Comparison of ENCODE assay signal across 21 cellular contexts in the genomic region with DNA sequence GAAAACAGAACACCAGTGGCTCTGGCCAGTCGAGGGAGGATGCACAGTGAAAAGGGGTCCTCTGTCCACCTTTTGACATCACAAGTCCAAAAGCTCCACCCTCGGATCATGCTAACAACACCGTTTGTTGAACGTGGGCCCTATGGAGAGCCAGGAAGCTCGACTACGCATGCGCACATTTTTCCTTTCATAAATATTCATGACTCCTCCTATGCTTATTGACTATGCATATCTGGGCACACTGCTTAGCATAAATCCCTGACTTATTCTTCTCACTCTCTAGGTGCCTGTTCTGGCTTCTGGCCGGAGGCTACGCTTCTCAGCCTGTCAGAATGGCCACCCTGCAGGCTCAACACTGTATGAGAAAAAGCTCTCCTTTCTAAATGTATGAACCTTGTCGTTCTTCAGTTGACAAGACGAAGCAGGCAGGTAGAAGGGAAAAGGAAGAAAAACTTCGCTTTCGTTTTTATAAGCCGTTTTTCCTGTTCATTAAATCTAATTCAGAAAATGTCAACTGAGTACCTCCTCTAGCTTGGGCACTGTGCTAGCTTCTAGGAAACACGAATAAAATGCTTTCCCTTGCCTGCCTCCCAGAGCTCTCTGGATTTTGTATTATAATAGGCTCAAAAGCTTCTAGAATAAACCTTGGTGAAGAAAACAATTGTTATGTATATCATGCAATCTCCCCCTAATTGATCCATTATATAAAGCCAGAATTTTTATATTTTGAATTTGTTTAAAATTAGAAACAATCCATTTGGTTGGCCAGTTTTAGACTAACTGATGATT.
DNase-seq lines count a peak whose midpoint lies in the region; ATAC-seq, FAIRE-seq and TF ChIP-seq lines count a peak whose summit lies in the region.
"Had no signal": no experiment of that assay in that cellular context is flagged by ENCODE, and none has a peak within 500 bp of the region (broad histone marks: within the 10 kb centered on the region; RNA-seq: fewer than 3 reads in every experiment).

No MANE protein-coding gene starts in this region.

- DNase-seq in astrocyte (ENCODE audit: low read depth) (no peak), 8988T (no peak)
- no peak for DNase-seq in central memory CD4-positive, alpha-beta T cell
- no peak for DNase-seq in CD8-positive, alpha-beta T cell
- DNase-seq: ACHN; CD4-positive, alpha-beta memory T cell; DND-41; MM.1S; NCI-H1048; NCI-H1417 treated with DMSO at 0.1 percent for 48 hours; NCI-H187; NCI-H446; SHP77 treated with DMSO at 0.1 percent for 48 hours; SK-N-SH had no signal

- H2AFZ ChIP-seq in astrocyte (ENCODE audit: low read depth, low read length): peak overlapping the region; percentile 41

- H3K4me1 ChIP-seq in HUES64 (ENCODE audit: insufficient read depth, low read length) (peaks cover 16% of the 10 kb centered on the region), astrocyte (ENCODE audit: insufficient read depth, low read length) (no peaks in the 10 kb centered on the region), iPS-20b (ENCODE audit: insufficient read depth, low read length) (peaks cover 17% of the 10 kb centered on the region)
- H3K4me1 ChIP-seq in CD8-positive, alpha-beta T cell (ENCODE audit: insufficient read depth, low read length): no peaks in the 10 kb centered on the region

- H3K27ac ChIP-seq in HUES64 (ENCODE audit: low read depth, low read length) (peak overlapping the region; percentile 66; the same call in 1 of the 2 replicates), astrocyte (ENCODE audit: low read depth, low read length) (no peak overlapping the region), iPS-20b (ENCODE audit: low read length) (no peak overlapping the region)
- no peak overlapping the region for H3K27ac ChIP-seq in CD8-positive, alpha-beta T cell (ENCODE audit: low read depth, low read length)
- H3K27ac ChIP-seq: BLaER1 treated with 17β-estradiol and CSF1 and Interleukin-3, amounts not matched to agents 10 nM and 100 nM; RWPE1 had no signal

- POLR2A ChIA-PET in CD8-positive, alpha-beta T cell (lab: Charles Lee): no interaction called here

- FAIRE-seq in astrocyte (lab: Jason Lieb, UNC): no peak
- FAIRE-seq: GM12892 had no signal

- H3K4me1 Mint-ChIP-seq in astrocyte (ENCODE audit: low read depth, unreplicated experiment): no peaks in the 10 kb centered on the region
- no peaks in the 10 kb centered on the region for H3K4me1 Mint-ChIP-seq in CD8-positive, alpha-beta T cell (ENCODE audit: low read depth)
- H3K4me1 Mint-ChIP-seq: CD4-positive, alpha-beta memory T cell had no signal

- H3K27me3 ChIP-seq in HUES64 (ENCODE audit: insufficient read depth, low read length) (no peaks in the 10 kb centered on the region), astrocyte (ENCODE audit: insufficient read depth, low read length) (no peaks in the 10 kb centered on the region), iPS-20b (ENCODE audit: insufficient read depth, low read length) (peaks cover 9% of the 10 kb centered on the region; the same call in 1 of the 2 replicates)
- no peaks in the 10 kb centered on the region for H3K27me3 ChIP-seq in CD8-positive, alpha-beta T cell (ENCODE audit: insufficient read depth, low read length)
- H3K27me3 ChIP-seq: BLaER1 treated with 17β-estradiol and CSF1 and Interleukin-3, amounts not matched to agents 10 nM and 100 nM had no signal

- peaks cover 14% of the 10 kb centered on the region for H3K27me3 Mint-ChIP-seq in astrocyte (ENCODE audit: low read depth, unreplicated experiment)
- H3K27me3 Mint-ChIP-seq in CD8-positive, alpha-beta T cell (ENCODE audit: low read depth): peaks cover 17% of the 10 kb centered on the region

- no peak overlapping the region for H3K27ac Mint-ChIP-seq in astrocyte (ENCODE audit: unreplicated experiment)
- H3K27ac Mint-ChIP-seq in CD8-positive, alpha-beta T cell: no peak overlapping the region
- H3K27ac Mint-ChIP-seq: CD4-positive, alpha-beta memory T cell had no signal

- H3K9me3 ChIP-seq in HUES64 (ENCODE audit: insufficient read depth, low read depth, low read length): no peaks in the 10 kb centered on the region
- no peaks in the 10 kb centered on the region for H3K9me3 ChIP-seq in astrocyte (ENCODE audit: insufficient read depth, low read depth, low read length)
- H3K9me3 ChIP-seq in iPS-20b (ENCODE audit: insufficient read depth, low read depth, low read length): no peaks in the 10 kb centered on the region
- H3K9me3 ChIP-seq in CD8-positive, alpha-beta T cell (ENCODE audit: low read length): no peaks in the 10 kb centered on the region
- H3K9me3 ChIP-seq: SK-N-SH had no signal

- no peaks in the 10 kb centered on the region for H3K36me3 ChIP-seq in HUES64 (ENCODE audit: insufficient read depth, low read length)
- H3K36me3 ChIP-seq in astrocyte (ENCODE audit: insufficient read depth, low read length): no peaks in the 10 kb centered on the region
- no peaks in the 10 kb centered on the region for H3K36me3 ChIP-seq in iPS-20b (ENCODE audit: insufficient read depth, low read depth, low read length)
- H3K36me3 ChIP-seq in CD8-positive, alpha-beta T cell (ENCODE audit: insufficient read depth, low read length): no peaks in the 10 kb centered on the region
- H3K36me3 ChIP-seq: BLaER1 treated with 17β-estradiol and CSF1 and Interleukin-3, amounts not matched to agents 10 nM and 100 nM had no signal

- TF ChIP-seq CTCF in astrocyte (IDR thresholded peaks at IDR 0.05; ENCODE audit: insufficient read depth, low read depth, low read length): no peak
- TF ChIP-seq CTCF in CD8-positive, alpha-beta T cell (IDR thresholded peaks at IDR 0.05): no peak

- peaks cover 2% of the 10 kb centered on the region for H3K9me3 Mint-ChIP-seq in astrocyte (ENCODE audit: unreplicated experiment)
- H3K9me3 Mint-ChIP-seq in CD8-positive, alpha-beta T cell: no peaks in the 10 kb centered on the region

- H3K36me3 Mint-ChIP-seq in astrocyte (ENCODE audit: low read depth, unreplicated experiment): no peaks in the 10 kb centered on the region
- H3K36me3 Mint-ChIP-seq in CD8-positive, alpha-beta T cell: no peaks in the 10 kb centered on the region
- H3K36me3 Mint-ChIP-seq: CD4-positive, alpha-beta memory T cell had no signal

- H3K9ac ChIP-seq in HUES64 (ENCODE audit: low read depth, low read length): no peak overlapping the region
- no peak overlapping the region for H3K9ac ChIP-seq in astrocyte (ENCODE audit: low read length)
- H3K9ac ChIP-seq in iPS-20b (ENCODE audit: low read depth, low read length): no peak overlapping the region
- H3K9ac ChIP-seq: BLaER1 treated with 17β-estradiol and CSF1 and Interleukin-3, amounts not matched to agents 10 nM and 100 nM; SK-N-SH had no signal

- CTCF ChIA-PET in CD8-positive, alpha-beta T cell (lab: Charles Lee): interaction anchor here (0.6 kb wide), 1 partner anchor 371 kb away, joined by 3 read pairs; no protein-coding TSS in a partner anchor

- H3K4me3 Mint-ChIP-seq in astrocyte (ENCODE audit: unreplicated experiment): no peak overlapping the region
- no peak overlapping the region for H3K4me3 Mint-ChIP-seq in CD8-positive, alpha-beta T cell
- H3K4me3 Mint-ChIP-seq: CD4-positive, alpha-beta memory T cell had no signal

- H4K20me1 ChIP-seq in astrocyte (ENCODE audit: insufficient read depth, low read length): no peaks in the 10 kb centered on the region
- H4K20me1 ChIP-seq: BLaER1 treated with 17β-estradiol and CSF1 and Interleukin-3, amounts not matched to agents 10 nM and 100 nM had no signal

- WGBS in HUES64: 62% methylated on average over 15 of the region's 15 CpGs

- no peaks in the 10 kb centered on the region for H3K79me2 ChIP-seq in astrocyte (ENCODE audit: insufficient read depth, low read length)

- intact Hi-C loops in CD8-positive, alpha-beta T cell (cut with DNase I, micrococcal nuclease): no loop called here

- peak overlapping the region; percentile 7; the same call in 1 of the 2 replicates for H3K4me3 ChIP-seq in HUES64 (ENCODE audit: low read length)
- no peak overlapping the region for H3K4me3 ChIP-seq in astrocyte (ENCODE audit: insufficient read depth, low read depth, low read length)
- peak overlapping the region; percentile 34; the same call in 1 of the 2 replicates for H3K4me3 ChIP-seq in iPS-20b (ENCODE audit: low read length)
- H3K4me3 ChIP-seq in CD8-positive, alpha-beta T cell (ENCODE audit: low read depth, low read length): no peak overlapping the region
- H3K4me3 ChIP-seq: BLaER1 treated with 17β-estradiol and CSF1 and Interleukin-3, amounts not matched to agents 10 nM and 100 nM had no signal

- peak overlapping the region; percentile 39 for H3K4me2 ChIP-seq in astrocyte (ENCODE audit: low read length)
- H3K4me2 ChIP-seq: SK-N-SH had no signal

- ATAC-seq in CD8-positive, alpha-beta T cell: no peak
- ATAC-seq in HG02884 (IDR thresholded peaks at IDR 0.05; ENCODE audit: unreplicated experiment): no peak
- ATAC-seq: HCT116 had no signal

Comparison
In these comparisons a context has a peak if more than half of its experiments do, and no peak if none do; other contexts are left out.
1. H3K4me3 ChIP-seq: peak in HUES64 (single experiment) and iPS-20b (single experiment); none in astrocyte (single experiment) and CD8-positive, alpha-beta T cell (single experiment).